In genomic region chr3:46298871-46299607, GRCh38 we compare ENCODE assay signal across 10 cellular contexts. TPM values are rescaled to one million over a fixed set of nuclear protein-coding genes. Genes with fewer than 3 reads are reported as not detected.
DNase-seq lines count a peak whose midpoint lies in the region; ATAC-seq lines count a peak whose summit lies in the region.
"Had no signal": no experiment of that assay in that cellular context is flagged by ENCODE, and none has a peak within 500 bp of the region (broad histone marks: within the 10 kb centered on the region; RNA-seq: fewer than 3 reads in every experiment).

No MANE protein-coding gene starts in this region.

- no peaks in the 10 kb centered on the region for H3K27me3 Mint-ChIP-seq in activated T-cell treated with anti-CD3 and anti-CD28 coated beads, Interleukin-2, amount 50 U/mL, for 4 hours (ENCODE audit: low read depth)
- H3K27me3 Mint-ChIP-seq in activated T-helper 1 cell treated with anti-CD3 and anti-CD28 coated beads, Interleukin-12 subunit alpha, Interleukin-12 subunit beta, Interleukin-2, Interleukin-4 antibody, amounts not matched to agents 30 ng/mL and 10 ng/mL and 1 ng/mL, durations not matched to agents 14 hours and 24 hours and 36 hours (ENCODE audit: insufficient read depth), result no peaks in the 10 kb centered on the region
- H3K27me3 Mint-ChIP-seq in stimulated activated memory B cell treated with anti-CD40 and anti-IgM and Interleukin-4, amounts not matched to agents 10 μg/mL and 1 μg/mL and 100 μg/mL, for 72 hours, result no peaks in the 10 kb centered on the region

- peak overlapping the region; percentile 24 for H3K4me3 Mint-ChIP-seq in activated T-cell treated with anti-CD3 and anti-CD28 coated beads, Interleukin-2, amount 50 U/mL, for 4 hours
- peak overlapping the region; percentile 38 for H3K4me3 Mint-ChIP-seq in activated T-helper 1 cell treated with anti-CD3 and anti-CD28 coated beads, Interleukin-12 subunit alpha, Interleukin-12 subunit beta, Interleukin-2, Interleukin-4 antibody, amounts not matched to agents 30 ng/mL and 10 ng/mL and 1 ng/mL, durations not matched to agents 14 hours and 24 hours and 36 hours
- H3K4me3 Mint-ChIP-seq in stimulated activated memory B cell treated with anti-CD40 and anti-IgM and Interleukin-4, amounts not matched to agents 10 μg/mL and 1 μg/mL and 100 μg/mL, for 72 hours, result no peak overlapping the region
- H3K4me3 Mint-ChIP-seq: brain had no signal

- H3K4me1 Mint-ChIP-seq in activated T-cell treated with anti-CD3 and anti-CD28 coated beads, Interleukin-2, amount 50 U/mL, for 4 hours (ENCODE audit: low read depth), result peaks cover 75% of the 10 kb centered on the region
- peaks cover 72% of the 10 kb centered on the region for H3K4me1 Mint-ChIP-seq in activated T-helper 1 cell treated with anti-CD3 and anti-CD28 coated beads, Interleukin-12 subunit alpha, Interleukin-12 subunit beta, Interleukin-2, Interleukin-4 antibody, amounts not matched to agents 30 ng/mL and 10 ng/mL and 1 ng/mL, durations not matched to agents 14 hours and 24 hours and 36 hours (ENCODE audit: low read depth)
- peaks cover 70% of the 10 kb centered on the region for H3K4me1 Mint-ChIP-seq in stimulated activated memory B cell treated with anti-CD40 and anti-IgM and Interleukin-4, amounts not matched to agents 10 μg/mL and 1 μg/mL and 100 μg/mL, for 72 hours

- intact Hi-C loops in activated T-helper 1 cell treated with anti-CD3 and anti-CD28 coated beads, Interleukin-12 subunit alpha, Interleukin-12 subunit beta, Interleukin-2, Interleukin-4 antibody, amounts not matched to agents 30 ng/mL and 10 ng/mL and 1 ng/mL, durations not matched to agents 14 hours and 24 hours and 36 hours (cut with micrococcal nuclease), result loop anchor here (1.0 to 10.0 kb wide), 14 partner anchors 14 to 1194 kb away; partner anchors contain the start of genes CCR1, CCR2, CCR5 and CXCR6

- H3K36me3 Mint-ChIP-seq in activated T-cell treated with anti-CD3 and anti-CD28 coated beads, Interleukin-2, amount 50 U/mL, for 4 hours (ENCODE audit: insufficient read depth), result peaks cover 3% of the 10 kb centered on the region
- H3K36me3 Mint-ChIP-seq in activated T-helper 1 cell treated with anti-CD3 and anti-CD28 coated beads, Interleukin-12 subunit alpha, Interleukin-12 subunit beta, Interleukin-2, Interleukin-4 antibody, amounts not matched to agents 30 ng/mL and 10 ng/mL and 1 ng/mL, durations not matched to agents 14 hours and 24 hours and 36 hours (ENCODE audit: low read depth), result peaks cover 10% of the 10 kb centered on the region
- H3K36me3 Mint-ChIP-seq in stimulated activated memory B cell treated with anti-CD40 and anti-IgM and Interleukin-4, amounts not matched to agents 10 μg/mL and 1 μg/mL and 100 μg/mL, for 72 hours, result no peaks in the 10 kb centered on the region
- H3K36me3 Mint-ChIP-seq: brain had no signal

- peak overlapping the region; percentile 93 for H3K27ac Mint-ChIP-seq in activated T-helper 1 cell treated with anti-CD3 and anti-CD28 coated beads, Interleukin-12 subunit alpha, Interleukin-12 subunit beta, Interleukin-2, Interleukin-4 antibody, amounts not matched to agents 30 ng/mL and 10 ng/mL and 1 ng/mL, durations not matched to agents 14 hours and 24 hours and 36 hours
- H3K27ac Mint-ChIP-seq in stimulated activated memory B cell treated with anti-CD40 and anti-IgM and Interleukin-4, amounts not matched to agents 10 μg/mL and 1 μg/mL and 100 μg/mL, for 72 hours, result peak overlapping the region; percentile 75
- H3K27ac Mint-ChIP-seq: brain had no signal

- no peaks in the 10 kb centered on the region for H3K9me3 Mint-ChIP-seq in activated T-cell treated with anti-CD3 and anti-CD28 coated beads, Interleukin-2, amount 50 U/mL, for 4 hours
- no peaks in the 10 kb centered on the region for H3K9me3 Mint-ChIP-seq in activated T-helper 1 cell treated with anti-CD3 and anti-CD28 coated beads, Interleukin-12 subunit alpha, Interleukin-12 subunit beta, Interleukin-2, Interleukin-4 antibody, amounts not matched to agents 30 ng/mL and 10 ng/mL and 1 ng/mL, durations not matched to agents 14 hours and 24 hours and 36 hours
- no peaks in the 10 kb centered on the region for H3K9me3 Mint-ChIP-seq in stimulated activated memory B cell treated with anti-CD40 and anti-IgM and Interleukin-4, amounts not matched to agents 10 μg/mL and 1 μg/mL and 100 μg/mL, for 72 hours
- H3K9me3 Mint-ChIP-seq: brain had no signal

- DNase-seq in activated T-cell treated with anti-CD3 and anti-CD28 coated beads, Interleukin-2, amount 50 U/mL, for 4 hours, result no peak
- no peak for DNase-seq in activated T-cell treated with anti-CD3 and anti-CD28 coated beads for 4 hours
- peak; percentile 31 for DNase-seq in activated T-helper 1 cell treated with anti-CD3 and anti-CD28 coated beads, Interleukin-12 subunit alpha, Interleukin-12 subunit beta, Interleukin-2, Interleukin-4 antibody, amounts not matched to agents 30 ng/mL and 10 ng/mL and 1 ng/mL, durations not matched to agents 14 hours and 24 hours and 36 hours (ENCODE audit: low spot score)
- no peak for DNase-seq in dermis blood vessel endothelial cell
- DNase-seq in GDM1 (lab: John Stamatoyannopoulos, UW), result no peak
- DNase-seq in NCI-H82 (lab: John Stamatoyannopoulos, UW), result no peak
- DNase-seq: NCI-H1092 treated with DMSO at 0.1 percent for 48 hours had no signal

- ATAC-seq in activated T-cell treated with anti-CD3 and anti-CD28 coated beads, Interleukin-2, amount 50 U/mL, for 4 hours, result peak; percentile 82 to 85
- peak; percentile 59 for ATAC-seq in HG02885 (IDR thresholded peaks at IDR 0.05; ENCODE audit: poor library complexity, unreplicated experiment)
- ATAC-seq in stimulated activated memory B cell treated with anti-CD40 and anti-IgM and Interleukin-4, amounts not matched to agents 10 μg/mL and 1 μg/mL and 100 μg/mL, for 72 hours, result peak; percentile 74

RNA-seq across cellular contexts. Expression of gene CCR2, which starts 54.9 kb away (rescaled TPM):
- total RNA-seq in activated T-cell treated with anti-CD3 and anti-CD28 coated beads, Interleukin-2, amount 50 U/mL, for 4 hours, result 1 to 10 TPM in 1 of 3 donors, under 1 TPM in 2; 0.18 to 1.4 (median 0.41) TPM
- 20.6 and 21.0 TPM in 2 replicates for total RNA-seq in activated T-helper 1 cell treated with anti-CD3 and anti-CD28 coated beads, Interleukin-12 subunit alpha, Interleukin-12 subunit beta, Interleukin-2, Interleukin-4 antibody, amounts not matched to agents 30 ng/mL and 10 ng/mL and 1 ng/mL, durations not matched to agents 14 hours and 24 hours and 36 hours
- not detected in 2 replicates for total RNA-seq in dermis blood vessel endothelial cell

RNA-seq across cellular contexts. Expression of gene CCR3, which starts 56.8 kb away (rescaled TPM):
- not detected for total RNA-seq in activated T-cell treated with anti-CD3 and anti-CD28 coated beads, Interleukin-2, amount 50 U/mL, for 4 hours
- 0.29 TPM in 1 of 2 replicates, not detected in the other for total RNA-seq in activated T-helper 1 cell treated with anti-CD3 and anti-CD28 coated beads, Interleukin-12 subunit alpha, Interleukin-12 subunit beta, Interleukin-2, Interleukin-4 antibody, amounts not matched to agents 30 ng/mL and 10 ng/mL and 1 ng/mL, durations not matched to agents 14 hours and 24 hours and 36 hours
- not detected in 2 replicates for total RNA-seq in dermis blood vessel endothelial cell
